In genomic region chr9:136140046-136140445, GRCh38 we compare ENCODE assay signal across 35 cellular contexts.
"Had no signal": no experiment of that assay in that cellular context is flagged by ENCODE, and none has a peak within 500 bp of the region (broad histone marks: within the 10 kb centered on the region; RNA-seq: fewer than 3 reads in every experiment).

No MANE protein-coding gene starts in this region.

- DNase-seq: activated B cell treated with CpG ODN at 0.5 μM for 24 hours; activated CD4-positive, alpha-beta T cell treated with anti-CD3 and anti-CD28 coated beads for 48 hours; activated CD4-positive, alpha-beta T cell treated with anti-CD3 and anti-CD28 coated beads, Interleukin-2, amount 50 U/mL, for 1 hour; activated CD4-positive, alpha-beta T cell treated with anti-CD3 and anti-CD28 coated beads, Interleukin-2, amount 50 U/mL, for 48 hours; activated CD8-positive, alpha-beta memory T cell treated with anti-CD3 and anti-CD28 coated beads, Interleukin-2, amount 10 ng/mL, durations not matched to agents 7 days and 5 days; activated CD8-positive, alpha-beta memory T cell treated with anti-CD3 and anti-CD28 coated beads, Interleukin-2, amount 50 U/mL, for 4 hours; activated CD8-positive, alpha-beta T cell treated with anti-CD3 and anti-CD28 coated beads, Interleukin-2, amount 10 ng/mL, durations not matched to agents 7 days and 5 days; activated effector memory CD4-positive, alpha-beta T cell treated with anti-CD3 and anti-CD28 coated beads, Interleukin-2, amount 50 U/mL, for 16 hours; activated naive CD4-positive, alpha-beta T cell treated with anti-CD3 and anti-CD28 coated beads for 36 hours; activated naive CD8-positive, alpha-beta T cell treated with anti-CD3 and anti-CD28 coated beads for 36 hours; activated naive CD8-positive, alpha-beta T cell treated with anti-CD3 and anti-CD28 coated beads, Interleukin-2, amount 50 U/mL, for 24 hours; activated T-cell treated with anti-CD3 and anti-CD28 coated beads, Interleukin-2, amount 50 U/mL, for 1 hour; activated T-cell treated with anti-CD3 and anti-CD28 coated beads, Interleukin-2, amount 50 U/mL, for 48 hours; adrenal gland; aorta; body of pancreas; dorsolateral prefrontal cortex; effector memory CD4-positive, alpha-beta T cell; endodermal cell; esophagus squamous epithelium; gastrocnemius medialis; glutamatergic neuron; SW 1271; T-cell; T-helper 9 cell; WERI-Rb-1 had no signal

- H3K4me3 ChIP-seq: adrenal gland, body of pancreas, coronary artery, dorsolateral prefrontal cortex, esophagus squamous epithelium, gastrocnemius medialis, heart left ventricle had no signal

- H3K36me3 ChIP-seq: adrenal gland, esophagus squamous epithelium, gastrocnemius medialis, heart left ventricle, WERI-Rb-1 had no signal

- H3K27ac ChIP-seq: adrenal gland, body of pancreas, coronary artery, dorsolateral prefrontal cortex, esophagus squamous epithelium, gastrocnemius medialis, heart left ventricle, WERI-Rb-1 had no signal

- ATAC-seq: activated CD4-positive, CD25-positive, alpha-beta regulatory T cell treated with anti-CD3 and anti-CD28 coated beads, Interleukin-2, amount 50 U/mL, for 24 hours; activated CD8-positive, alpha-beta memory T cell treated with anti-CD3 and anti-CD28 coated beads, Interleukin-2, amount 10 ng/mL, durations not matched to agents 7 days and 5 days; activated CD8-positive, alpha-beta T cell treated with anti-CD3 and anti-CD28 coated beads, Interleukin-2, amount 10 ng/mL, durations not matched to agents 7 days and 5 days; activated naive CD8-positive, alpha-beta T cell treated with anti-CD3 and anti-CD28 coated beads, Interleukin-2, amount 50 U/mL, for 24 hours; body of pancreas; gastrocnemius medialis; heart left ventricle; T-cell had no signal

- H3K36me3 Mint-ChIP-seq: activated CD8-positive, alpha-beta memory T cell treated with anti-CD3 and anti-CD28 coated beads, Interleukin-2, amount 10 ng/mL, durations not matched to agents 7 days and 5 days; activated naive CD4-positive, alpha-beta T cell treated with anti-CD3 and anti-CD28 coated beads, Interleukin-2, amount 50 U/mL, for 24 hours; activated naive CD8-positive, alpha-beta T cell treated with anti-CD3 and anti-CD28 coated beads for 36 hours; T-cell had no signal

- H3K9me3 Mint-ChIP-seq: activated B cell treated with CpG ODN at 0.5 μM for 24 hours; activated naive CD4-positive, alpha-beta T cell treated with anti-CD3 and anti-CD28 coated beads for 36 hours; activated naive CD4-positive, alpha-beta T cell treated with anti-CD3 and anti-CD28 coated beads, Interleukin-2, amount 50 U/mL, for 24 hours; activated naive CD8-positive, alpha-beta T cell treated with anti-CD3 and anti-CD28 coated beads for 36 hours; activated naive CD8-positive, alpha-beta T cell treated with anti-CD3 and anti-CD28 coated beads, Interleukin-2, amount 50 U/mL, for 24 hours; activated T-helper 1 cell treated with anti-CD3 and anti-CD28 coated beads, Interleukin-12 subunit alpha, Interleukin-12 subunit beta, Interleukin-2, Interleukin-4 antibody, amounts not matched to agents 30 ng/mL and 10 ng/mL and 1 ng/mL, durations not matched to agents 14 hours and 24 hours and 36 hours; activated T-helper 2 cell treated with anti-CD3 and anti-CD28 coated beads, Interferon-gamma antibody, Interleukin-2, Interleukin-4, amounts not matched to agents 10 μg/mL and 5 μg/mL and 100 μg/mL, durations not matched to agents 14 hours and 24 hours and 36 hours; central memory CD8-positive, alpha-beta T cell; dendritic cell treated with granulocyte-macrophage colony-stimulating factor and Interleukin-4, amounts not matched to agents 40 ng/mL and 50 ng/mL, for 4 days; endodermal cell; T-cell; T-helper 1 cell treated with Interleukin-12 subunit alpha and Interleukin-12 subunit beta and Interleukin-4 antibody, amounts not matched to agents 30 μg/mL and 1 μg/mL, for 36 hours had no signal

- H3K27ac Mint-ChIP-seq: activated B cell treated with CpG ODN at 0.5 μM for 24 hours; activated CD8-positive, alpha-beta memory T cell treated with anti-CD3 and anti-CD28 coated beads, Interleukin-2, amount 10 ng/mL, durations not matched to agents 7 days and 5 days; activated CD8-positive, alpha-beta T cell treated with anti-CD3 and anti-CD28 coated beads, Interleukin-2, amount 10 ng/mL, durations not matched to agents 7 days and 5 days; activated naive CD4-positive, alpha-beta T cell treated with anti-CD3 and anti-CD28 coated beads for 36 hours; activated naive CD4-positive, alpha-beta T cell treated with anti-CD3 and anti-CD28 coated beads, Interleukin-2, amount 50 U/mL, for 24 hours; activated naive CD8-positive, alpha-beta T cell treated with anti-CD3 and anti-CD28 coated beads for 36 hours; activated naive CD8-positive, alpha-beta T cell treated with anti-CD3 and anti-CD28 coated beads, Interleukin-2, amount 50 U/mL, for 24 hours; activated T-helper 1 cell treated with anti-CD3 and anti-CD28 coated beads, Interleukin-12 subunit alpha, Interleukin-12 subunit beta, Interleukin-2, Interleukin-4 antibody, amounts not matched to agents 30 ng/mL and 10 ng/mL and 1 ng/mL, durations not matched to agents 14 hours and 24 hours and 36 hours; activated T-helper 2 cell treated with anti-CD3 and anti-CD28 coated beads, Interferon-gamma antibody, Interleukin-2, Interleukin-4, amounts not matched to agents 10 μg/mL and 5 μg/mL and 100 μg/mL, durations not matched to agents 14 hours and 24 hours and 36 hours; dendritic cell treated with granulocyte-macrophage colony-stimulating factor and Interleukin-4, amounts not matched to agents 40 ng/mL and 50 ng/mL, for 4 days; endodermal cell; T-cell; T-helper 1 cell treated with Interleukin-12 subunit alpha and Interleukin-12 subunit beta and Interleukin-4 antibody, amounts not matched to agents 30 μg/mL and 1 μg/mL, for 36 hours had no signal

- H3K4me1 ChIP-seq: adrenal gland, gastrocnemius medialis had no signal

- H3K27me3 ChIP-seq: body of pancreas had no signal

- H3K9me3 ChIP-seq: adrenal gland, body of pancreas, esophagus squamous epithelium, gastrocnemius medialis, heart left ventricle had no signal

- H3K4me3 Mint-ChIP-seq: activated B cell treated with CpG ODN at 0.5 μM for 24 hours; activated CD8-positive, alpha-beta memory T cell treated with anti-CD3 and anti-CD28 coated beads, Interleukin-2, amount 10 ng/mL, durations not matched to agents 7 days and 5 days; activated CD8-positive, alpha-beta T cell treated with anti-CD3 and anti-CD28 coated beads, Interleukin-2, amount 10 ng/mL, durations not matched to agents 7 days and 5 days; activated naive CD4-positive, alpha-beta T cell treated with anti-CD3 and anti-CD28 coated beads for 36 hours; activated naive CD4-positive, alpha-beta T cell treated with anti-CD3 and anti-CD28 coated beads, Interleukin-2, amount 50 U/mL, for 24 hours; activated naive CD8-positive, alpha-beta T cell treated with anti-CD3 and anti-CD28 coated beads for 36 hours; activated naive CD8-positive, alpha-beta T cell treated with anti-CD3 and anti-CD28 coated beads, Interleukin-2, amount 50 U/mL, for 24 hours; activated T-helper 1 cell treated with anti-CD3 and anti-CD28 coated beads, Interleukin-12 subunit alpha, Interleukin-12 subunit beta, Interleukin-2, Interleukin-4 antibody, amounts not matched to agents 30 ng/mL and 10 ng/mL and 1 ng/mL, durations not matched to agents 14 hours and 24 hours and 36 hours; central memory CD8-positive, alpha-beta T cell; dendritic cell treated with granulocyte-macrophage colony-stimulating factor and Interleukin-4, amounts not matched to agents 40 ng/mL and 50 ng/mL, for 4 days; endodermal cell; T-cell; T-helper 1 cell treated with Interleukin-12 subunit alpha and Interleukin-12 subunit beta and Interleukin-4 antibody, amounts not matched to agents 30 μg/mL and 1 μg/mL, for 36 hours had no signal

- H3K4me1 Mint-ChIP-seq: activated B cell treated with CpG ODN at 0.5 μM for 24 hours; activated CD8-positive, alpha-beta memory T cell treated with anti-CD3 and anti-CD28 coated beads, Interleukin-2, amount 10 ng/mL, durations not matched to agents 7 days and 5 days; activated naive CD4-positive, alpha-beta T cell treated with anti-CD3 and anti-CD28 coated beads, Interleukin-2, amount 50 U/mL, for 24 hours; activated naive CD8-positive, alpha-beta T cell treated with anti-CD3 and anti-CD28 coated beads for 36 hours; activated naive CD8-positive, alpha-beta T cell treated with anti-CD3 and anti-CD28 coated beads, Interleukin-2, amount 50 U/mL, for 24 hours; central memory CD8-positive, alpha-beta T cell; T-cell had no signal
